11 cellular contexts compared by ENCODE assay signal in genomic region chr2:237483018-237483731, GRCh38. TPM values are rescaled to one million over a fixed set of nuclear protein-coding genes. Genes with fewer than 3 reads are reported as not detected.
DNase-seq lines count a peak whose midpoint lies in the region; ATAC-seq and TF ChIP-seq lines count a peak whose summit lies in the region.
"Had no signal": no experiment of that assay in that cellular context is flagged by ENCODE, and none has a peak within 500 bp of the region (broad histone marks: within the 10 kb centered on the region; RNA-seq: fewer than 3 reads in every experiment).

No MANE protein-coding gene starts in this region.

- no peak overlapping the region for H3K4me3 ChIP-seq in OCI-LY3 (ENCODE audit: low read length)
- no peak overlapping the region for H3K4me3 ChIP-seq in fibroblast of lung (replicated peaks in 1 of 4; ENCODE audit: control extremely low read depth in 1 of 4, insufficient read depth in 1 of 4, low read depth in 3 of 4, low read length in 4 of 4)
- H3K4me3 ChIP-seq: ascending aorta had no signal

- H3K9ac ChIP-seq in OCI-LY3 (ENCODE audit: low read length) (no peak overlapping the region), fibroblast of lung (ENCODE audit: insufficient read depth, low read length) (no peak overlapping the region)

- H3K27ac ChIP-seq in OCI-LY3 (ENCODE audit: low read length) (no peak overlapping the region), fibroblast of lung (ENCODE audit: insufficient read depth, low read length) (peak overlapping the region; percentile 32)
- H3K27ac ChIP-seq: ascending aorta had no signal

- no peak overlapping the region for H3K4me3 Mint-ChIP-seq in activated T-helper 17 cell treated with anti-CD3 and anti-CD28 coated beads, Interleukin-2, amount 50 U/mL, for 72 hours
- H3K4me3 Mint-ChIP-seq in activated CD8-positive, alpha-beta T cell treated with anti-CD3 and anti-CD28 coated beads, Interleukin-2, amount 10 ng/mL, durations not matched to agents 7 days and 5 days = no peak overlapping the region
- H3K4me3 Mint-ChIP-seq: T-helper 1 cell treated with Interleukin-12 subunit alpha and Interleukin-12 subunit beta and Interleukin-4 antibody, amounts not matched to agents 30 μg/mL and 1 μg/mL, for 36 hours had no signal

- H3K4me1 Mint-ChIP-seq in activated T-helper 17 cell treated with anti-CD3 and anti-CD28 coated beads, Interleukin-2, amount 50 U/mL, for 72 hours = no peaks in the 10 kb centered on the region
- no peaks in the 10 kb centered on the region for H3K4me1 Mint-ChIP-seq in activated CD8-positive, alpha-beta T cell treated with anti-CD3 and anti-CD28 coated beads, Interleukin-2, amount 10 ng/mL, durations not matched to agents 7 days and 5 days (ENCODE audit: low read depth)

- intact Hi-C loops in sciatic nerve (cut with DNase I) = no loop called here

- H3K79me2 ChIP-seq in OCI-LY3 (ENCODE audit: low read length) = no peaks in the 10 kb centered on the region
- no peaks in the 10 kb centered on the region for H3K79me2 ChIP-seq in fibroblast of lung (ENCODE audit: control insufficient read depth, insufficient read depth, low read length)

- peaks cover 37% of the 10 kb centered on the region for H3K27me3 Mint-ChIP-seq in activated T-helper 17 cell treated with anti-CD3 and anti-CD28 coated beads, Interleukin-2, amount 50 U/mL, for 72 hours
- H3K27me3 Mint-ChIP-seq in activated CD8-positive, alpha-beta T cell treated with anti-CD3 and anti-CD28 coated beads, Interleukin-2, amount 10 ng/mL, durations not matched to agents 7 days and 5 days (ENCODE audit: low read depth) = peaks cover 43% of the 10 kb centered on the region

- H3K9me3 ChIP-seq in OCI-LY3 (ENCODE audit: insufficient read depth, low read length) (no peaks in the 10 kb centered on the region), fibroblast of lung (ENCODE audit: control insufficient read depth, insufficient read depth, low read depth, low read length) (no peaks in the 10 kb centered on the region)
- H3K9me3 ChIP-seq: ascending aorta had no signal

- no peaks in the 10 kb centered on the region for H3K36me3 ChIP-seq in OCI-LY3 (replicated peaks; ENCODE audit: low read depth, low read length)
- H3K36me3 ChIP-seq in fibroblast of lung (ENCODE audit: control insufficient read depth, insufficient read depth, low read length) = no peaks in the 10 kb centered on the region
- H3K36me3 ChIP-seq: ascending aorta had no signal

- H2AFZ ChIP-seq in OCI-LY3 (ENCODE audit: low read depth, low read length) (peak overlapping the region; percentile 74; the same call in 1 of the 2 replicates), fibroblast of lung (ENCODE audit: low read length) (peak overlapping the region; percentile 36)

- POLR2A ChIA-PET in activated CD8-positive, alpha-beta T cell treated with anti-CD3 and anti-CD28 coated beads, Interleukin-2, amount 10 ng/mL, durations not matched to agents 7 days and 5 days (lab: Charles Lee) = no interaction called here

- peak; percentile 82 for DNase-seq in EH (ENCODE audit: low read depth)
- DNase-seq in fibroblast of lung (ENCODE audit: low read depth in 2 of 2) = peak; percentile 80 to 86
- no peak for DNase-seq in sciatic nerve (ENCODE audit: low spot score)
- no peak for DNase-seq in activated CD8-positive, alpha-beta T cell treated with anti-CD3 and anti-CD28 coated beads, Interleukin-2, amount 10 ng/mL, durations not matched to agents 7 days and 5 days
- no peak for DNase-seq in dedifferentiated amniotic fluid mesenchymal stem cell (ENCODE audit: extremely low spot score)
- DNase-seq in stimulated activated naive CD4-positive, alpha-beta T cell (lab: John Stamatoyannopoulos, UW) = no peak

- H3K27ac Mint-ChIP-seq in activated T-helper 17 cell treated with anti-CD3 and anti-CD28 coated beads, Interleukin-2, amount 50 U/mL, for 72 hours = no peak overlapping the region
- H3K27ac Mint-ChIP-seq in activated CD8-positive, alpha-beta T cell treated with anti-CD3 and anti-CD28 coated beads, Interleukin-2, amount 10 ng/mL, durations not matched to agents 7 days and 5 days = no peak overlapping the region
- H3K27ac Mint-ChIP-seq: T-helper 1 cell treated with Interleukin-12 subunit alpha and Interleukin-12 subunit beta and Interleukin-4 antibody, amounts not matched to agents 30 μg/mL and 1 μg/mL, for 36 hours had no signal

- TF ChIP-seq CTCF in OCI-LY3 (IDR thresholded peaks at IDR 0.05; ENCODE audit: low read depth, low read length) = peak; percentile 23; the same call in 1 of the 2 replicates
- TF ChIP-seq CTCF in fibroblast of lung (conservative IDR thresholded peaks at IDR 0.05 in 1 of 2, IDR thresholded peaks at IDR 0.05 in 1 of 2; ENCODE audit: low read depth in 1 of 2, low read length in 2 of 2) = peak; percentile 7 to 68

- no peaks in the 10 kb centered on the region for H3K9me3 Mint-ChIP-seq in activated T-helper 17 cell treated with anti-CD3 and anti-CD28 coated beads, Interleukin-2, amount 50 U/mL, for 72 hours
- no peaks in the 10 kb centered on the region for H3K9me3 Mint-ChIP-seq in activated CD8-positive, alpha-beta T cell treated with anti-CD3 and anti-CD28 coated beads, Interleukin-2, amount 10 ng/mL, durations not matched to agents 7 days and 5 days (ENCODE audit: insufficient read depth)
- H3K9me3 Mint-ChIP-seq: T-helper 1 cell treated with Interleukin-12 subunit alpha and Interleukin-12 subunit beta and Interleukin-4 antibody, amounts not matched to agents 30 μg/mL and 1 μg/mL, for 36 hours had no signal

- no peaks in the 10 kb centered on the region for H3K27me3 ChIP-seq in OCI-LY3 (ENCODE audit: low read depth, low read length)
- H3K27me3 ChIP-seq in fibroblast of lung (ENCODE audit: control insufficient read depth, insufficient read depth, low read length) = no peaks in the 10 kb centered on the region

- no peaks in the 10 kb centered on the region for H3K36me3 Mint-ChIP-seq in activated T-helper 17 cell treated with anti-CD3 and anti-CD28 coated beads, Interleukin-2, amount 50 U/mL, for 72 hours (ENCODE audit: low read depth)
- no peaks in the 10 kb centered on the region for H3K36me3 Mint-ChIP-seq in activated CD8-positive, alpha-beta T cell treated with anti-CD3 and anti-CD28 coated beads, Interleukin-2, amount 10 ng/mL, durations not matched to agents 7 days and 5 days (ENCODE audit: low read depth)

- ATAC-seq in sciatic nerve = peak; percentile 61
- no peak for ATAC-seq in activated T-helper 17 cell treated with anti-CD3 and anti-CD28 coated beads, Interleukin-2, amount 50 U/mL, for 72 hours (replicated peaks)
- no peak for ATAC-seq in activated CD8-positive, alpha-beta T cell treated with anti-CD3 and anti-CD28 coated beads, Interleukin-2, amount 10 ng/mL, durations not matched to agents 7 days and 5 days

- H3K4me1 ChIP-seq in OCI-LY3 (ENCODE audit: low read length) (peaks cover 15% of the 10 kb centered on the region), fibroblast of lung (ENCODE audit: control insufficient read depth, extremely low read depth, insufficient read depth, low read length) (peaks cover 7% of the 10 kb centered on the region)

- CTCF ChIA-PET in activated CD8-positive, alpha-beta T cell treated with anti-CD3 and anti-CD28 coated beads, Interleukin-2, amount 10 ng/mL, durations not matched to agents 7 days and 5 days (lab: Charles Lee) = interaction anchor here (3.0 kb wide), 1 partner anchor 62 kb away, joined by 10 read pairs; no protein-coding TSS in a partner anchor

- no peaks in the 10 kb centered on the region for H4K20me1 ChIP-seq in OCI-LY3 (ENCODE audit: insufficient read depth, low read length)
- H4K20me1 ChIP-seq in fibroblast of lung (ENCODE audit: control insufficient read depth, extremely low read depth, insufficient read depth, low read length) = no peaks in the 10 kb centered on the region

- H3K4me2 ChIP-seq in OCI-LY3 (ENCODE audit: low read length) (peak overlapping the region; percentile 54), fibroblast of lung (ENCODE audit: extremely low read depth, insufficient read depth, low read length) (no peak overlapping the region)

RNA-seq across cellular contexts. Expression of gene MLPH, which starts 3.9 kb away (rescaled TPM):
- total RNA-seq in fibroblast of lung = 8.2 and 10.7 TPM in 2 replicates
- 3.1 and 4.8 TPM in 2 replicates for polyA plus RNA-seq in fibroblast of lung
- polyA plus RNA-seq in fibroblast of lung (2012) = 4.1 and 6.9 TPM in 2 replicates
- polyA minus RNA-seq in fibroblast of lung (ENCODE audit: low replicate concordance) = 9.2 and 34.0 TPM in 2 replicates
- 25.5 TPM for total RNA-seq in sciatic nerve
- not detected for total RNA-seq in activated T-helper 17 cell treated with anti-CD3 and anti-CD28 coated beads, Interleukin-2, amount 50 U/mL, for 72 hours
- total RNA-seq in activated CD8-positive, alpha-beta T cell treated with anti-CD3 and anti-CD28 coated beads, Interleukin-2, amount 10 ng/mL, durations not matched to agents 7 days and 5 days = not detected
- polyA plus RNA-seq: neural cell had no signal

Comparison
In these comparisons a context has a peak if more than half of its experiments do, and no peak if none do; other contexts are left out.
1. DNase-seq: peak in EH (single experiment) and fibroblast of lung (2 of 2); none in sciatic nerve (single experiment), activated CD8-positive, alpha-beta T cell treated with anti-CD3 and anti-CD28 coated beads, Interleukin-2, amount 10 ng/mL, durations not matched to agents 7 days and 5 days (single experiment), dedifferentiated amniotic fluid mesenchymal stem cell (single experiment) and stimulated activated naive CD4-positive, alpha-beta T cell (0 of 6).